1 cellular context compared by ENCODE assay signal in genomic region chr2:205733648-205734047, GRCh38.
TF ChIP-seq lines count a peak whose summit lies in the region.

No MANE protein-coding gene starts in this region.

TF ChIP-seq in H1, 55 proteins besides CTCF, POLR2A, EP300 and RAD21:
- TF ChIP-seq TAF7 (optimal IDR thresholded peaks at IDR 0.05; ENCODE audit: borderline replicate concordance, low read depth, low read length), result no peak
- TF ChIP-seq ATF2 (IDR thresholded peaks at IDR 0.05; ENCODE audit: low read length), result no peak
- no peak for TF ChIP-seq CBX5 (IDR thresholded peaks at IDR 0.05; ENCODE audit: low read depth, low read length)
- TF ChIP-seq FOSL1 (IDR thresholded peaks at IDR 0.05; ENCODE audit: insufficient read depth, low read depth, low read length), result no peak
- TF ChIP-seq BACH1 (IDR thresholded peaks at IDR 0.05; ENCODE audit: low read length), result 0 out of 2 replicates have a peak, but pooled peaks have one; percentile 13
- no peak for TF ChIP-seq NRF1 (IDR thresholded peaks at IDR 0.05; ENCODE audit: low read depth, low read length)
- peak; percentile 25 for TF ChIP-seq ASH2L (IDR thresholded peaks at IDR 0.05; ENCODE audit: low read length)
- no peak for TF ChIP-seq GTF2F1 (IDR thresholded peaks at IDR 0.05; ENCODE audit: borderline replicate concordance, low read depth, low read length)
- no peak for TF ChIP-seq KDM4A (IDR thresholded peaks at IDR 0.05; ENCODE audit: low read depth, low read length, severe bottlenecking)
- TF ChIP-seq JUN (IDR thresholded peaks at IDR 0.05; ENCODE audit: low read depth, low read length), result no peak
